Comparison of ENCODE assay signal across 17 cellular contexts in the genomic region with DNA sequence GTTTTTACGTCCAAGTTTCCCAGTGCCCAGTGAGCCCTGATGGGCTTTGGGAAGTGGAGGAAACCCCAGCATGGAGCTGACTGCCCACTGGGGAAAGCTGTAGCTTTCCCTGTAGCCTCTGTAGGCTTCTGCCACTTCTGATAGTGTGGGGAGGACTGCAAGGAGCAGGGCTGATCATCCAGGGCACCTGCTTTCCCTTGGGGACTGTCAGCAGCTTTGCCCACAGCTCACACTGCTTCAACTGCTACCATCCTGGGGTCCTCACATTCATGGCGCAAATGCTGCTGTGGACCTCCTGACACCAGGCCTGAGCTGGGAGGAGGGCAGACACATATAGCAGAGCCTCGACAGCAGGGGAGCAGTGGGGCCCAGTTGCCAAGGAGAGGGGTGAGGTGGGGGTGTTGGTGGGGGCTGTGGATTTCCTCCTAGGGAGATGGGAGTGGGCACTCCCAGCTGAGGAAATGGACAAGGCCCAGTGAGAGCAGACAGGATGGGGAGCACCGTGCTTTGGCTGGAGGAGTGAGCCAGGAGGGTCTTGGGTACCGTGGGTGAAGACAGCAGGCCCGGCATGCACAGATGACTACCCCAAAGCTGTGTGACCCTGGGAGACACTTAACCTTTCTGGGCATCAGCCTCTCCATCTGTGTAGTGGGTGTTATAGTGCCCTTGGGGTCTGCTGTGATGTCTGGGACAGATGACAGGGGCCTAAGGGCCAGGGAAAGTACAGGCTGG. TPM values are rescaled to one million over a fixed set of nuclear protein-coding genes. Genes with fewer than 3 reads are reported as not detected.
DNase-seq lines count a peak whose midpoint lies in the region; ATAC-seq and TF ChIP-seq lines count a peak whose summit lies in the region.
"Had no signal": no experiment of that assay in that cellular context is flagged by ENCODE, and none has a peak within 500 bp of the region (broad histone marks: within the 10 kb centered on the region; RNA-seq: fewer than 3 reads in every experiment).

No MANE protein-coding gene starts in this region.

- H3K4me3 ChIP-seq in heart right ventricle = no peak overlapping the region
- no peak overlapping the region for H3K4me3 ChIP-seq in coronary artery
- H3K4me3 ChIP-seq: GM23248 had no signal

- H3K27ac ChIP-seq in heart right ventricle = no peak overlapping the region
- H3K27ac ChIP-seq in coronary artery = no peak overlapping the region
- H3K27ac ChIP-seq: GM23248 had no signal

- H3K27me3 Mint-ChIP-seq in stimulated activated naive B cell treated with anti-CD40 and anti-IgM and Interleukin-4, amounts not matched to agents 10 μg/mL and 1 μg/mL and 100 μg/mL, for 72 hours = peaks cover 39 to 40% of the 10 kb centered on the region in 2 donors
- peaks cover 19% of the 10 kb centered on the region for H3K27me3 Mint-ChIP-seq in activated T-helper 1 cell treated with anti-CD3 and anti-CD28 coated beads, Interleukin-12 subunit alpha, Interleukin-12 subunit beta, Interleukin-2, Interleukin-4 antibody, amounts not matched to agents 30 ng/mL and 10 ng/mL and 1 ng/mL, durations not matched to agents 14 hours and 24 hours and 36 hours (ENCODE audit: insufficient read depth)

- no peak overlapping the region for H3K4me3 Mint-ChIP-seq in stimulated activated naive B cell treated with anti-CD40 and anti-IgM and Interleukin-4, amounts not matched to agents 10 μg/mL and 1 μg/mL and 100 μg/mL, for 72 hours
- no peak overlapping the region for H3K4me3 Mint-ChIP-seq in activated T-helper 1 cell treated with anti-CD3 and anti-CD28 coated beads, Interleukin-12 subunit alpha, Interleukin-12 subunit beta, Interleukin-2, Interleukin-4 antibody, amounts not matched to agents 30 ng/mL and 10 ng/mL and 1 ng/mL, durations not matched to agents 14 hours and 24 hours and 36 hours

- H3K36me3 Mint-ChIP-seq in stimulated activated naive B cell treated with anti-CD40 and anti-IgM and Interleukin-4, amounts not matched to agents 10 μg/mL and 1 μg/mL and 100 μg/mL, for 72 hours = peaks cover 0 to 1% of the 10 kb centered on the region in 2 donors
- no peaks in the 10 kb centered on the region for H3K36me3 Mint-ChIP-seq in activated T-helper 1 cell treated with anti-CD3 and anti-CD28 coated beads, Interleukin-12 subunit alpha, Interleukin-12 subunit beta, Interleukin-2, Interleukin-4 antibody, amounts not matched to agents 30 ng/mL and 10 ng/mL and 1 ng/mL, durations not matched to agents 14 hours and 24 hours and 36 hours (ENCODE audit: low read depth)

- H3K27ac Mint-ChIP-seq in stimulated activated naive B cell treated with anti-CD40 and anti-IgM and Interleukin-4, amounts not matched to agents 10 μg/mL and 1 μg/mL and 100 μg/mL, for 72 hours = peak overlapping the region; percentile 20
- no peak overlapping the region for H3K27ac Mint-ChIP-seq in activated T-helper 1 cell treated with anti-CD3 and anti-CD28 coated beads, Interleukin-12 subunit alpha, Interleukin-12 subunit beta, Interleukin-2, Interleukin-4 antibody, amounts not matched to agents 30 ng/mL and 10 ng/mL and 1 ng/mL, durations not matched to agents 14 hours and 24 hours and 36 hours

- ATAC-seq in Right ventricle myocardium superior (ENCODE audit: poor library complexity) = no peak
- no peak for ATAC-seq in heart right ventricle
- no peak for ATAC-seq in stimulated activated naive B cell treated with anti-CD40 and anti-IgM and Interleukin-4, amounts not matched to agents 10 μg/mL and 1 μg/mL and 100 μg/mL, for 72 hours (replicated peaks)

- H3K27me3 ChIP-seq in heart right ventricle = no peaks in the 10 kb centered on the region

- DNase-seq in Right ventricle myocardium superior (peak; percentile 13), heart right ventricle (no peak), coronary artery (ENCODE audit: low spot score) (peak; percentile 65), mesenteric fat pad (ENCODE audit: low spot score) (peak; percentile 77), GOT3 (lab: John Stamatoyannopoulos, UW) (no peak)
- no peak for DNase-seq in stimulated activated naive B cell treated with anti-CD40 and anti-IgM and Interleukin-4, amounts not matched to agents 10 μg/mL and 1 μg/mL and 100 μg/mL, for 72 hours
- DNase-seq in activated T-helper 1 cell treated with anti-CD3 and anti-CD28 coated beads, Interleukin-12 subunit alpha, Interleukin-12 subunit beta, Interleukin-2, Interleukin-4 antibody, amounts not matched to agents 30 ng/mL and 10 ng/mL and 1 ng/mL, durations not matched to agents 14 hours and 24 hours and 36 hours (ENCODE audit: low spot score) = no peak
- DNase-seq: ACHN, AML-193, COR-L47, GF-D8, GM23248, NCI-H1105 treated with DMSO at 0.1 percent for 48 hours, NCI-H187 treated with DMSO at 0.1 percent for 48 hours, NCI-H345, NCI-H69 had no signal

- H3K36me3 ChIP-seq in heart right ventricle = peaks cover 0 to 24% (median 0%) of the 10 kb centered on the region in 9 donors

- H3K9me3 Mint-ChIP-seq in stimulated activated naive B cell treated with anti-CD40 and anti-IgM and Interleukin-4, amounts not matched to agents 10 μg/mL and 1 μg/mL and 100 μg/mL, for 72 hours = no peaks in the 10 kb centered on the region
- no peaks in the 10 kb centered on the region for H3K9me3 Mint-ChIP-seq in activated T-helper 1 cell treated with anti-CD3 and anti-CD28 coated beads, Interleukin-12 subunit alpha, Interleukin-12 subunit beta, Interleukin-2, Interleukin-4 antibody, amounts not matched to agents 30 ng/mL and 10 ng/mL and 1 ng/mL, durations not matched to agents 14 hours and 24 hours and 36 hours

- TF ChIP-seq CTCF in heart right ventricle (IDR thresholded peaks at IDR 0.05) (no peak), coronary artery (IDR thresholded peaks at IDR 0.05) (no peak)

- H3K9me3 ChIP-seq in heart right ventricle = no peaks in the 10 kb centered on the region

- 82 to 86% methylated on average over 6 of the region's 6 CpGs for WGBS in heart right ventricle, 2 donors

- H3K4me1 ChIP-seq in heart right ventricle = peaks cover 0 to 39% (median 0%) of the 10 kb centered on the region in 9 donors

- no peaks in the 10 kb centered on the region for H3K4me1 Mint-ChIP-seq in stimulated activated naive B cell treated with anti-CD40 and anti-IgM and Interleukin-4, amounts not matched to agents 10 μg/mL and 1 μg/mL and 100 μg/mL, for 72 hours
- H3K4me1 Mint-ChIP-seq in activated T-helper 1 cell treated with anti-CD3 and anti-CD28 coated beads, Interleukin-12 subunit alpha, Interleukin-12 subunit beta, Interleukin-2, Interleukin-4 antibody, amounts not matched to agents 30 ng/mL and 10 ng/mL and 1 ng/mL, durations not matched to agents 14 hours and 24 hours and 36 hours (ENCODE audit: low read depth) = no peaks in the 10 kb centered on the region

- intact Hi-C loops in Right ventricle myocardium superior (cut with DNase I) = no loop called here
- intact Hi-C loops in heart right ventricle (cut with DNase I) = no loop called here
- intact Hi-C loops in activated T-helper 1 cell treated with anti-CD3 and anti-CD28 coated beads, Interleukin-12 subunit alpha, Interleukin-12 subunit beta, Interleukin-2, Interleukin-4 antibody, amounts not matched to agents 30 ng/mL and 10 ng/mL and 1 ng/mL, durations not matched to agents 14 hours and 24 hours and 36 hours (cut with micrococcal nuclease) = no loop called here

RNA-seq across cellular contexts. Expression of a gene that starts 16.2 kb away (rescaled TPM):
- total RNA-seq in Right ventricle myocardium superior (31.2 TPM), heart right ventricle (10 to 100 TPM; 12.7 to 40.8 (median 24.9) TPM), mesenteric fat pad (49.2 TPM)
- polyA plus RNA-seq in heart right ventricle = 10 to 100 TPM; 65.3 to 70.2 TPM
- not detected in 2 replicates for total RNA-seq in activated T-helper 1 cell treated with anti-CD3 and anti-CD28 coated beads, Interleukin-12 subunit alpha, Interleukin-12 subunit beta, Interleukin-2, Interleukin-4 antibody, amounts not matched to agents 30 ng/mL and 10 ng/mL and 1 ng/mL, durations not matched to agents 14 hours and 24 hours and 36 hours
- total RNA-seq: Daoy, GM23248 had no signal
- polyA plus RNA-seq: GM23248 had no signal

Comparison
In these comparisons a context has a peak if more than half of its experiments do, and no peak if none do; other contexts are left out.
1. DNase-seq: peak in Right ventricle myocardium superior (single experiment), coronary artery (single experiment) and mesenteric fat pad (single experiment); none in heart right ventricle (0 of 2), stimulated activated naive B cell treated with anti-CD40 and anti-IgM and Interleukin-4, amounts not matched to agents 10 μg/mL and 1 μg/mL and 100 μg/mL, for 72 hours (single experiment), activated T-helper 1 cell treated with anti-CD3 and anti-CD28 coated beads, Interleukin-12 subunit alpha, Interleukin-12 subunit beta, Interleukin-2, Interleukin-4 antibody, amounts not matched to agents 30 ng/mL and 10 ng/mL and 1 ng/mL, durations not matched to agents 14 hours and 24 hours and 36 hours (single experiment) and GOT3 (single experiment).
2. RNA of a gene that starts 16.2 kb away (total RNA-seq): 49.2 TPM in mesenteric fat pad (single experiment), 31.2 TPM in Right ventricle myocardium superior (single experiment) and 12.7 to 40.8 TPM in heart right ventricle; not detected in activated T-helper 1 cell treated with anti-CD3 and anti-CD28 coated beads, Interleukin-12 subunit alpha, Interleukin-12 subunit beta, Interleukin-2, Interleukin-4 antibody, amounts not matched to agents 30 ng/mL and 10 ng/mL and 1 ng/mL, durations not matched to agents 14 hours and 24 hours and 36 hours; every median in the first group is over 10 times any median in the second.